Comparison of ENCODE assay signal across 25 cellular contexts in genomic region chr10:31102421-31102820, GRCh38.
DNase-seq lines count a peak whose midpoint lies in the region; ATAC-seq and TF ChIP-seq lines count a peak whose summit lies in the region.
"Had no signal": no experiment of that assay in that cellular context is flagged by ENCODE, and none has a peak within 500 bp of the region (broad histone marks: within the 10 kb centered on the region; RNA-seq: fewer than 3 reads in every experiment).

No MANE protein-coding gene starts in this region.

- H3K4me1 Mint-ChIP-seq in T-helper 2 cell treated with Interferon-gamma antibody and Interleukin-4, amounts not matched to agents 5 μg/mL and 100 μg/mL, for 36 hours (ENCODE audit: low read depth) = peaks cover 44% of the 10 kb centered on the region
- H3K4me1 Mint-ChIP-seq in HFFc6 (ENCODE audit: low read depth) (peaks cover 36% of the 10 kb centered on the region), WTC11 (peaks cover 8% of the 10 kb centered on the region)
- peaks cover 74% of the 10 kb centered on the region for H3K4me1 Mint-ChIP-seq in activated T-helper 1 cell treated with anti-CD3 and anti-CD28 coated beads, Interleukin-12 subunit alpha, Interleukin-12 subunit beta, Interleukin-2, Interleukin-4 antibody, amounts not matched to agents 30 ng/mL and 10 ng/mL and 1 ng/mL, durations not matched to agents 14 hours and 24 hours and 36 hours (ENCODE audit: low read depth)

- H4K5ac ChIP-seq in mesendoderm (ENCODE audit: low read length) = no peak overlapping the region

- no peaks in the 10 kb centered on the region for H3K4me1 ChIP-seq in mesendoderm (ENCODE audit: control insufficient read depth, low read depth, low read length)
- H3K4me1 ChIP-seq: gastroesophageal sphincter had no signal

- no peak overlapping the region for H3K9ac ChIP-seq in mesendoderm (ENCODE audit: low read length)

- no CpG with 5 or more reads among the region's 2 CpGs for WGBS in mesendoderm (ENCODE audit: extremely low coverage, insufficient coverage, low lambda C conversion rate)

- H3K27me3 Mint-ChIP-seq in T-helper 2 cell treated with Interferon-gamma antibody and Interleukin-4, amounts not matched to agents 5 μg/mL and 100 μg/mL, for 36 hours (ENCODE audit: low read depth) = no peaks in the 10 kb centered on the region
- H3K27me3 Mint-ChIP-seq in HFFc6 (ENCODE audit: insufficient read depth) (no peaks in the 10 kb centered on the region; the same call in 1 of the 2 replicates), WTC11 (ENCODE audit: low read depth) (no peaks in the 10 kb centered on the region)
- no peaks in the 10 kb centered on the region for H3K27me3 Mint-ChIP-seq in activated T-helper 1 cell treated with anti-CD3 and anti-CD28 coated beads, Interleukin-12 subunit alpha, Interleukin-12 subunit beta, Interleukin-2, Interleukin-4 antibody, amounts not matched to agents 30 ng/mL and 10 ng/mL and 1 ng/mL, durations not matched to agents 14 hours and 24 hours and 36 hours (ENCODE audit: insufficient read depth)
- H3K27me3 Mint-ChIP-seq: activated CD4-positive, alpha-beta T cell treated with anti-CD3 and anti-CD28 coated beads, Interleukin-2, amount 10 ng/mL, durations not matched to agents 7 days and 5 days; CD4-positive, alpha-beta T cell had no signal

- H3K36me3 ChIP-seq in mesendoderm (ENCODE audit: control insufficient read depth, insufficient read depth, low read length) = no peaks in the 10 kb centered on the region
- H3K36me3 ChIP-seq: gastroesophageal sphincter, left lung, tibial nerve had no signal

- CTCF ChIA-PET in WTC11 (lab: Charles Lee) = no interaction called here

- H3K27me3 ChIP-seq in mesendoderm (ENCODE audit: insufficient read depth, low read length, poor library complexity) = no peaks in the 10 kb centered on the region
- H3K27me3 ChIP-seq: dorsolateral prefrontal cortex, gastroesophageal sphincter, left lung, tibial nerve had no signal

- H3K9me3 Mint-ChIP-seq in T-helper 2 cell treated with Interferon-gamma antibody and Interleukin-4, amounts not matched to agents 5 μg/mL and 100 μg/mL, for 36 hours = no peaks in the 10 kb centered on the region
- no peaks in the 10 kb centered on the region for H3K9me3 Mint-ChIP-seq in HFFc6
- H3K9me3 Mint-ChIP-seq in activated T-helper 1 cell treated with anti-CD3 and anti-CD28 coated beads, Interleukin-12 subunit alpha, Interleukin-12 subunit beta, Interleukin-2, Interleukin-4 antibody, amounts not matched to agents 30 ng/mL and 10 ng/mL and 1 ng/mL, durations not matched to agents 14 hours and 24 hours and 36 hours = no peaks in the 10 kb centered on the region
- H3K9me3 Mint-ChIP-seq in WTC11 = no peaks in the 10 kb centered on the region
- H3K9me3 Mint-ChIP-seq: activated CD4-positive, alpha-beta T cell treated with anti-CD3 and anti-CD28 coated beads, Interleukin-2, amount 10 ng/mL, durations not matched to agents 7 days and 5 days; CD4-positive, alpha-beta T cell had no signal

- ATAC-seq in WTC11 = no peak
- ATAC-seq: A549, gastroesophageal sphincter, HepG2, left lung had no signal

- no peak overlapping the region for H3K56ac ChIP-seq in mesendoderm (ENCODE audit: low read length)

- H3K23ac ChIP-seq in mesendoderm (ENCODE audit: low read length) = no peak overlapping the region

- H3K18ac ChIP-seq in mesendoderm (ENCODE audit: low read length) = peak overlapping the region; percentile 19

- H2BK15ac ChIP-seq in mesendoderm (replicated peaks; ENCODE audit: low read depth) = no peak overlapping the region

- POLR2A ChIA-PET in WTC11 (lab: Charles Lee) = no interaction called here

- intact Hi-C loops in activated T-helper 1 cell treated with anti-CD3 and anti-CD28 coated beads, Interleukin-12 subunit alpha, Interleukin-12 subunit beta, Interleukin-2, Interleukin-4 antibody, amounts not matched to agents 30 ng/mL and 10 ng/mL and 1 ng/mL, durations not matched to agents 14 hours and 24 hours and 36 hours (cut with micrococcal nuclease) = loop anchor here (5.0 kb wide), 2 partner anchors 115 to 605 kb away; no protein-coding TSS in a partner anchor

- no peak overlapping the region for H2AK5ac ChIP-seq in mesendoderm (ENCODE audit: low read length)

- H3K27ac Mint-ChIP-seq in T-helper 2 cell treated with Interferon-gamma antibody and Interleukin-4, amounts not matched to agents 5 μg/mL and 100 μg/mL, for 36 hours = peak overlapping the region; percentile 70
- H3K27ac Mint-ChIP-seq in HFFc6 (peak overlapping the region; percentile 46; the same call in 1 of the 2 replicates), WTC11 (no peak overlapping the region)
- peak overlapping the region; percentile 80 for H3K27ac Mint-ChIP-seq in activated T-helper 1 cell treated with anti-CD3 and anti-CD28 coated beads, Interleukin-12 subunit alpha, Interleukin-12 subunit beta, Interleukin-2, Interleukin-4 antibody, amounts not matched to agents 30 ng/mL and 10 ng/mL and 1 ng/mL, durations not matched to agents 14 hours and 24 hours and 36 hours
- H3K27ac Mint-ChIP-seq: activated CD4-positive, alpha-beta T cell treated with anti-CD3 and anti-CD28 coated beads, Interleukin-2, amount 10 ng/mL, durations not matched to agents 7 days and 5 days; CD4-positive, alpha-beta T cell had no signal

- H2BK120ac ChIP-seq in mesendoderm (ENCODE audit: low read depth, low read length) = no peak overlapping the region

- no peak overlapping the region for H3K4me2 ChIP-seq in mesendoderm (ENCODE audit: low read length)
- H3K4me2 ChIP-seq: A549 had no signal

- no peak overlapping the region for H2BK5ac ChIP-seq in mesendoderm (ENCODE audit: low read length)

- H3K79me1 ChIP-seq in mesendoderm (ENCODE audit: low read length) = no peaks in the 10 kb centered on the region

- no peak overlapping the region for H3K4ac ChIP-seq in mesendoderm (ENCODE audit: low read depth, low read length)

- H3K4me3 Mint-ChIP-seq in T-helper 2 cell treated with Interferon-gamma antibody and Interleukin-4, amounts not matched to agents 5 μg/mL and 100 μg/mL, for 36 hours = no peak overlapping the region
- no peak overlapping the region for H3K4me3 Mint-ChIP-seq in HFFc6
- no peak overlapping the region for H3K4me3 Mint-ChIP-seq in activated T-helper 1 cell treated with anti-CD3 and anti-CD28 coated beads, Interleukin-12 subunit alpha, Interleukin-12 subunit beta, Interleukin-2, Interleukin-4 antibody, amounts not matched to agents 30 ng/mL and 10 ng/mL and 1 ng/mL, durations not matched to agents 14 hours and 24 hours and 36 hours
- H3K4me3 Mint-ChIP-seq in WTC11 = no peak overlapping the region
- H3K4me3 Mint-ChIP-seq: activated CD4-positive, alpha-beta T cell treated with anti-CD3 and anti-CD28 coated beads, Interleukin-2, amount 10 ng/mL, durations not matched to agents 7 days and 5 days; CD4-positive, alpha-beta T cell had no signal

- no peaks in the 10 kb centered on the region for H3K36me3 Mint-ChIP-seq in T-helper 2 cell treated with Interferon-gamma antibody and Interleukin-4, amounts not matched to agents 5 μg/mL and 100 μg/mL, for 36 hours (ENCODE audit: low read depth)
- H3K36me3 Mint-ChIP-seq in HFFc6 (ENCODE audit: low read depth) (no peaks in the 10 kb centered on the region), WTC11 (no peaks in the 10 kb centered on the region)
- peaks cover 5% of the 10 kb centered on the region for H3K36me3 Mint-ChIP-seq in activated T-helper 1 cell treated with anti-CD3 and anti-CD28 coated beads, Interleukin-12 subunit alpha, Interleukin-12 subunit beta, Interleukin-2, Interleukin-4 antibody, amounts not matched to agents 30 ng/mL and 10 ng/mL and 1 ng/mL, durations not matched to agents 14 hours and 24 hours and 36 hours (ENCODE audit: low read depth)

- H4K8ac ChIP-seq in mesendoderm (ENCODE audit: low read depth, low read length) = no peak overlapping the region

- no peak overlapping the region for H3K27ac ChIP-seq in mesendoderm (ENCODE audit: low read depth, low read length)
- H3K27ac ChIP-seq: dorsolateral prefrontal cortex, gastroesophageal sphincter, left lung, tibial nerve had no signal

- DNase-seq in T-helper 2 cell treated with Interferon-gamma antibody and Interleukin-4, amounts not matched to agents 5 μg/mL and 100 μg/mL, for 36 hours (ENCODE audit: low spot score) = no peak
- DNase-seq in T-helper 2 cell (no peak), HFFc6 (no peak), mesendoderm (no peak), OCI-M1 (lab: John Stamatoyannopoulos, UW) (no peak), putamen (ENCODE audit: low spot score) (no peak), WTC11 (ENCODE audit: low spot score) (no peak)
- no peak for DNase-seq in activated T-helper 1 cell treated with anti-CD3 and anti-CD28 coated beads, Interleukin-12 subunit alpha, Interleukin-12 subunit beta, Interleukin-2, Interleukin-4 antibody, amounts not matched to agents 30 ng/mL and 10 ng/mL and 1 ng/mL, durations not matched to agents 14 hours and 24 hours and 36 hours (ENCODE audit: low spot score)
- DNase-seq: activated CD4-positive, alpha-beta T cell treated with anti-CD3 and anti-CD28 coated beads, Interleukin-2, amount 10 ng/mL, durations not matched to agents 7 days and 5 days; activated effector memory CD4-positive, alpha-beta T cell treated with Interleukin-2 at 50 U/mL for 16 hours; AML-193; CD4-positive, alpha-beta T cell; cerebellar nuclear complex; dorsolateral prefrontal cortex; hypothalamus; left lung; NCI-H1048; NCI-H1694 treated with DMSO at 0.1 percent for 48 hours; NCI-H2227 treated with DMSO at 0.1 percent for 48 hours; occipital lobe had no signal

- no peak for TF ChIP-seq CTCF in HFFc6 (IDR thresholded peaks at IDR 0.05)
- no peak for TF ChIP-seq CTCF in WTC11 (IDR thresholded peaks at IDR 0.05)

- no peaks in the 10 kb centered on the region for H3K79me2 ChIP-seq in mesendoderm (ENCODE audit: control insufficient read depth, insufficient read depth, low read length)

- no peak overlapping the region for H3K4me3 ChIP-seq in mesendoderm (ENCODE audit: low read length)
- H3K4me3 ChIP-seq: A549, dorsolateral prefrontal cortex, gastroesophageal sphincter, left lung, skin epidermis, tibial nerve had no signal

TF ChIP-seq in WTC11, 78 proteins besides CTCF, POLR2A, EP300 and RAD21 (continues in another document):
- TF ChIP-seq, protein P1, sequence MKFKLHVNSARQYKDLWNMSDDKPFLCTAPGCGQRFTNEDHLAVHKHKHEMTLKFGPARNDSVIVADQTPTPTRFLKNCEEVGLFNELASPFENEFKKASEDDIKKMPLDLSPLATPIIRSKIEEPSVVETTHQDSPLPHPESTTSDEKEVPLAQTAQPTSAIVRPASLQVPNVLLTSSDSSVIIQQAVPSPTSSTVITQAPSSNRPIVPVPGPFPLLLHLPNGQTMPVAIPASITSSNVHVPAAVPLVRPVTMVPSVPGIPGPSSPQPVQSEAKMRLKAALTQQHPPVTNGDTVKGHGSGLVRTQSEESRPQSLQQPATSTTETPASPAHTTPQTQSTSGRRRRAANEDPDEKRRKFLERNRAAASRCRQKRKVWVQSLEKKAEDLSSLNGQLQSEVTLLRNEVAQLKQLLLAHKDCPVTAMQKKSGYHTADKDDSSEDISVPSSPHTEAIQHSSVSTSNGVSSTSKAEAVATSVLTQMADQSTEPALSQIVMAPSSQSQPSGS (CRISPR knock-in tag; IDR thresholded peaks at IDR 0.05; ENCODE audit: borderline replicate concordance, low read depth) = no peak
- TF ChIP-seq NR2C2 (CRISPR knock-in tag; IDR thresholded peaks at IDR 0.05) = no peak
- TF ChIP-seq, protein P2, sequence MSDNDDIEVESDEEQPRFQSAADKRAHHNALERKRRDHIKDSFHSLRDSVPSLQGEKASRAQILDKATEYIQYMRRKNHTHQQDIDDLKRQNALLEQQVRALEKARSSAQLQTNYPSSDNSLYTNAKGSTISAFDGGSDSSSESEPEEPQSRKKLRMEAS (CRISPR knock-in tag; IDR thresholded peaks at IDR 0.05) = no peak
